ENCODE assay signal across 31 cellular contexts in genomic region chr10:130758529-130758928, GRCh38.
"Had no signal": no experiment of that assay in that cellular context is flagged by ENCODE, and none has a peak within 500 bp of the region (broad histone marks: within the 10 kb centered on the region; RNA-seq: fewer than 3 reads in every experiment).

No MANE protein-coding gene starts in this region.

- H3K4me1 ChIP-seq: ascending aorta had no signal

- H3K4me1 Mint-ChIP-seq: activated naive CD4-positive, alpha-beta T cell treated with anti-CD3 and anti-CD28 coated beads, Interleukin-2, amount 50 U/mL, for 24 hours; activated naive CD8-positive, alpha-beta T cell treated with anti-CD3 and anti-CD28 coated beads, Interleukin-2, amount 10 ng/mL, durations not matched to agents 7 days and 5 days had no signal

- H3K27ac Mint-ChIP-seq: activated CD8-positive, alpha-beta T cell treated with anti-CD3 and anti-CD28 coated beads for 36 hours; activated naive CD4-positive, alpha-beta T cell treated with anti-CD3 and anti-CD28 coated beads, Interleukin-2, amount 50 U/mL, for 24 hours; activated naive CD8-positive, alpha-beta T cell treated with anti-CD3 and anti-CD28 coated beads, Interleukin-2, amount 10 ng/mL, durations not matched to agents 7 days and 5 days; activated T-cell treated with anti-CD3 and anti-CD28 coated beads, Interleukin-2, amount 50 U/mL, for 24 hours; activated T-helper 2 cell treated with anti-CD3 and anti-CD28 coated beads, Interferon-gamma antibody, Interleukin-2, Interleukin-4, amounts not matched to agents 10 μg/mL and 5 μg/mL and 100 μg/mL, durations not matched to agents 14 hours and 24 hours and 36 hours had no signal

- H3K27me3 ChIP-seq: ascending aorta, cardiac muscle cell had no signal

- H3K27ac ChIP-seq: ascending aorta, cardiac muscle cell, WERI-Rb-1 had no signal

- H3K27me3 Mint-ChIP-seq: activated CD8-positive, alpha-beta T cell treated with anti-CD3 and anti-CD28 coated beads for 36 hours; activated naive CD4-positive, alpha-beta T cell treated with anti-CD3 and anti-CD28 coated beads, Interleukin-2, amount 50 U/mL, for 24 hours; activated naive CD8-positive, alpha-beta T cell treated with anti-CD3 and anti-CD28 coated beads, Interleukin-2, amount 10 ng/mL, durations not matched to agents 7 days and 5 days; activated T-cell treated with anti-CD3 and anti-CD28 coated beads, Interleukin-2, amount 50 U/mL, for 24 hours had no signal

- ATAC-seq: activated CD8-positive, alpha-beta T cell treated with anti-CD3 and anti-CD28 coated beads for 36 hours; K562; Panc1 had no signal

- H3K4me3 ChIP-seq: ascending aorta, cardiac muscle cell, K562 had no signal

- H3K9me3 ChIP-seq: ascending aorta had no signal

- H3K4me3 Mint-ChIP-seq: activated CD8-positive, alpha-beta T cell treated with anti-CD3 and anti-CD28 coated beads for 36 hours; activated naive CD4-positive, alpha-beta T cell treated with anti-CD3 and anti-CD28 coated beads, Interleukin-2, amount 50 U/mL, for 24 hours; activated naive CD8-positive, alpha-beta T cell treated with anti-CD3 and anti-CD28 coated beads, Interleukin-2, amount 10 ng/mL, durations not matched to agents 7 days and 5 days; activated T-cell treated with anti-CD3 and anti-CD28 coated beads, Interleukin-2, amount 50 U/mL, for 24 hours had no signal

- H3K36me3 ChIP-seq: ascending aorta, cardiac muscle cell, WERI-Rb-1 had no signal

- DNase-seq: activated CD4-positive, alpha-beta T cell treated with anti-CD3 and anti-CD28 coated beads for 1 hour; activated CD4-positive, alpha-beta T cell treated with anti-CD3 and anti-CD28 coated beads for 48 hours; activated CD4-positive, alpha-beta T cell treated with anti-CD3 and anti-CD28 coated beads, Interleukin-2, amount 50 U/mL, for 4 hours; activated CD4-positive, CD25-positive, alpha-beta regulatory T cell; activated CD8-positive, alpha-beta T cell treated with anti-CD3 and anti-CD28 coated beads for 36 hours; activated gamma-delta T cell; activated naive CD4-positive, alpha-beta T cell treated with Interleukin-2 at 50 U/mL for 16 hours; activated naive CD8-positive, alpha-beta T cell treated with anti-CD3 and anti-CD28 coated beads, Interleukin-2, amount 10 ng/mL, durations not matched to agents 7 days and 5 days; activated T-cell treated with anti-CD3 and anti-CD28 coated beads, Interleukin-2, amount 50 U/mL, for 24 hours; amygdala; NCI-H1092 treated with DMSO at 0.1 percent for 48 hours; NCI-H1417; NCI-H187 treated with DMSO at 0.1 percent for 48 hours; NCI-H2081; NCI-H2171 treated with DMSO at 0.1 percent for 48 hours; NCI-H2227 treated with DMSO at 0.1 percent for 48 hours; NCI-H446 treated with DMSO at 0.1 percent for 48 hours; NCI-H524; Right ventricle myocardium superior; RPMI8226; SW 1271; T-helper 1 cell; T-helper 2 cell; T-helper 9 cell; WERI-Rb-1 had no signal

- H3K36me3 Mint-ChIP-seq: activated naive CD4-positive, alpha-beta T cell treated with anti-CD3 and anti-CD28 coated beads, Interleukin-2, amount 50 U/mL, for 24 hours; activated naive CD8-positive, alpha-beta T cell treated with anti-CD3 and anti-CD28 coated beads, Interleukin-2, amount 10 ng/mL, durations not matched to agents 7 days and 5 days had no signal
